Comparison of ENCODE assay signal across 23 cellular contexts in the genomic region with DNA sequence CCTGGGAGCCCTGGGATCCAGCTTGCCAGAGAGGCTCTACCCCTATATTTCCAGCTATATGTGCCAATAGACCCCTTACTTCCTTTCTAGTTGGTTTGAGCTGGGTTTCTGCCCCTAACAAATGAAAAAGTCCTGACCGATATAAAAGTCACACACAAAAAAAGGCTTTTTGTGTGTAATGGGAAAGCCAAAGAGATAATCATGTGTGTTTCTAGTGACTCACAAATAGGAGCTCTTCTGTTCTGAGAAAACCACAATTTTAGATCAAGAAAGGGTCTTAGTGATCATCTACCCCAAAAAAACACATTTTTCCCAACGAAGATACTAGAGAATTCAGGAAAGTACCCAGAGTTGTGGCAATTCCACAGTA. TPM values are rescaled to one million over a fixed set of nuclear protein-coding genes. Genes with fewer than 3 reads are reported as not detected.
DNase-seq lines count a peak whose midpoint lies in the region; ATAC-seq and TF ChIP-seq lines count a peak whose summit lies in the region.
"Had no signal": no experiment of that assay in that cellular context is flagged by ENCODE, and none has a peak within 500 bp of the region (broad histone marks: within the 10 kb centered on the region; RNA-seq: fewer than 3 reads in every experiment).

No MANE protein-coding gene starts in this region.

- H3K36me3 ChIP-seq in Peyer's patch (no peaks in the 10 kb centered on the region), esophagus muscularis mucosa (no peaks in the 10 kb centered on the region), upper lobe of right lung (no peaks in the 10 kb centered on the region), ovary (no peaks in the 10 kb centered on the region)

- intact Hi-C loops in esophagus muscularis mucosa (cut with DNase I) (no loop called here), upper lobe of right lung (cut with DNase I) (no loop called here), ovary (cut with DNase I) (no loop called here)

- H3K4me1 ChIP-seq in Peyer's patch (peaks cover 0 to 10% (median under 1%) of the 10 kb centered on the region in 4 donors), esophagus muscularis mucosa (peaks cover 14 to 19% (median 17%) of the 10 kb centered on the region in 4 donors), upper lobe of right lung (peaks cover 9% of the 10 kb centered on the region), ovary (ENCODE audit: insufficient read depth) (no peaks in the 10 kb centered on the region)

- no peaks in the 10 kb centered on the region for H3K9me3 ChIP-seq in Peyer's patch
- H3K9me3 ChIP-seq in esophagus muscularis mucosa = no peaks in the 10 kb centered on the region
- no peaks in the 10 kb centered on the region for H3K9me3 ChIP-seq in upper lobe of right lung
- H3K9me3 ChIP-seq in ovary = no peaks in the 10 kb centered on the region

- H3K27me3 ChIP-seq in Peyer's patch (no peaks in the 10 kb centered on the region), esophagus muscularis mucosa (peaks cover 0 to 16% (median 6%) of the 10 kb centered on the region in 4 donors), upper lobe of right lung (peaks cover 12% of the 10 kb centered on the region), ovary (no peaks in the 10 kb centered on the region)

- no peak for TF ChIP-seq EP300 in esophagus muscularis mucosa (IDR thresholded peaks at IDR 0.05)
- no peak for TF ChIP-seq EP300 in ovary (IDR thresholded peaks at IDR 0.05)

- TF ChIP-seq POLR2A in Peyer's patch (IDR thresholded peaks at IDR 0.05) (no peak), esophagus muscularis mucosa (IDR thresholded peaks at IDR 0.05; ENCODE audit: low read depth) (no peak), ovary (IDR thresholded peaks at IDR 0.05) (no peak)

- peak; percentile 23 for DNase-seq in SIG-M5 treated with dmso at 0.1 percent for 504 hours (lab: John Stamatoyannopoulos, UW; ENCODE audit: unreplicated experiment)
- DNase-seq in SIG-M5 (lab: John Stamatoyannopoulos, UW) = no peak
- no peak for DNase-seq in Peyer's patch
- DNase-seq in esophagus muscularis mucosa (ENCODE audit: extremely low spot score) = no peak
- no peak for DNase-seq in upper lobe of right lung
- DNase-seq in ovary = no peak
- DNase-seq: activated CD4-positive, CD25-positive, alpha-beta regulatory T cell treated with anti-CD3 and anti-CD28 coated beads, Interleukin-2, amount 50 U/mL, for 72 hours; activated effector memory CD4-positive, alpha-beta T cell treated with anti-CD3 and anti-CD28 coated beads, Interleukin-2, amount 50 U/mL, for 16 hours; activated naive CD8-positive, alpha-beta T cell treated with anti-CD3 and anti-CD28 coated beads, Interleukin-2, amount 10 ng/mL, durations not matched to agents 7 days and 5 days; effector CD8-positive, alpha-beta T cell; HFFc6; KBM-7; mesenchymal stem cell; NCI-H1048; NCI-H187; NCI-H2227 treated with DMSO at 0.1 percent for 48 hours; NCI-H69; nucleus accumbens had no signal

- WGBS in esophagus muscularis mucosa = 77% methylated on average over 2 of the region's 2 CpGs
- 36 to 90% (median 80%) methylated on average over 2 of the region's 2 CpGs for WGBS in ovary, 3 donors

- no peak for ATAC-seq in upper lobe of right lung
- no peak for ATAC-seq in HG03520 (IDR thresholded peaks at IDR 0.05; ENCODE audit: unreplicated experiment)
- no peak for ATAC-seq in GM21447 (IDR thresholded peaks at IDR 0.05; ENCODE audit: unreplicated experiment)
- ATAC-seq: GM23338, Right ventricle myocardium inferior had no signal

- peak overlapping the region; percentile 14 to 34 (median 23) for H3K4me3 ChIP-seq in Peyer's patch
- peak overlapping the region in 3 of 4 donors; percentile 6 to 31 (median 15) for H3K4me3 ChIP-seq in esophagus muscularis mucosa
- peak overlapping the region; percentile 25 for H3K4me3 ChIP-seq in upper lobe of right lung
- no peak overlapping the region for H3K4me3 ChIP-seq in ovary
- H3K4me3 ChIP-seq: GM23338 had no signal

- TF ChIP-seq CTCF in Peyer's patch (IDR thresholded peaks at IDR 0.05) = no peak
- no peak for TF ChIP-seq CTCF in esophagus muscularis mucosa (IDR thresholded peaks at IDR 0.05)
- no peak for TF ChIP-seq CTCF in upper lobe of right lung (IDR thresholded peaks at IDR 0.05)
- TF ChIP-seq CTCF in ovary (IDR thresholded peaks at IDR 0.05) = no peak

- H3K27ac ChIP-seq in Peyer's patch = no peak overlapping the region
- no peak overlapping the region for H3K27ac ChIP-seq in esophagus muscularis mucosa (replicated peaks in 1 of 4)
- H3K27ac ChIP-seq in upper lobe of right lung = no peak overlapping the region
- H3K27ac ChIP-seq in ovary = no peak overlapping the region

RNA-seq across cellular contexts. Expression of a gene that starts 23.0 kb away (rescaled TPM):
- 10 to 100 TPM; 57.3 to 91.6 (median 70.2) TPM for total RNA-seq in Peyer's patch
- 10 to 100 TPM; 11.9 to 22.4 (median 15.9) TPM for total RNA-seq in esophagus muscularis mucosa
- total RNA-seq in upper lobe of right lung = 7.1 TPM
- total RNA-seq in ovary = 10 to 100 TPM in 2 of 7 donors, 1 to 10 TPM in 5; 2.3 to 20.5 (median 9.3) TPM
- 1 to 10 TPM; 2.5 to 4.9 TPM for polyA plus RNA-seq in ovary
- polyA plus RNA-seq: immature natural killer cell had no signal

RNA-seq across cellular contexts. Expression of a gene that starts 28.9 kb away (rescaled TPM):
- total RNA-seq in Peyer's patch (10 to 100 TPM; 33.8 to 90.5 (median 72.3) TPM), esophagus muscularis mucosa (10 to 100 TPM; 42.8 to 56.4 (median 51.4) TPM), upper lobe of right lung (47.7 TPM), ovary (10 to 100 TPM; 30.7 to 69.5 (median 49.5) TPM)
- 10 to 100 TPM; 16.5 to 19.4 TPM for polyA plus RNA-seq in ovary
